In genomic region chr7:36079446-36080025, GRCh38 we compare ENCODE assay signal across 1 cellular context.
TF ChIP-seq lines count a peak whose summit lies in the region.

No MANE protein-coding gene starts in this region.

TF ChIP-seq in A549, 52 proteins besides CTCF, POLR2A, EP300 and RAD21:
- TF ChIP-seq CHD4 (IDR thresholded peaks at IDR 0.05; ENCODE audit: borderline replicate concordance), result no peak
- no peak for TF ChIP-seq TFCP2L1 (CRISPR knock-in tag; IDR thresholded peaks at IDR 0.05)
- no peak for TF ChIP-seq HOXB5 (CRISPR knock-in tag; IDR thresholded peaks at IDR 0.05)
- no peak for TF ChIP-seq RCOR1 (IDR thresholded peaks at IDR 0.05; ENCODE audit: low read depth, low read length)
- no peak for TF ChIP-seq HEYL (CRISPR knock-in tag; IDR thresholded peaks at IDR 0.05)
- TF ChIP-seq ZFP36 (IDR thresholded peaks at IDR 0.05; ENCODE audit: borderline replicate concordance, partially characterized antibody), result no peak
- no peak for TF ChIP-seq GATA3 (IDR thresholded peaks at IDR 0.05; ENCODE audit: borderline replicate concordance)
- TF ChIP-seq KDM5A (IDR thresholded peaks at IDR 0.05), result no peak
- TF ChIP-seq MYC (IDR thresholded peaks at IDR 0.05; ENCODE audit: borderline replicate concordance, low read length), result no peak
- no peak for TF ChIP-seq RFX5 (IDR thresholded peaks at IDR 0.05)
- TF ChIP-seq FOSB (CRISPR knock-in tag; IDR thresholded peaks at IDR 0.05), result no peak
- TF ChIP-seq BCL3 (IDR thresholded peaks at IDR 0.05), result no peak
- no peak for TF ChIP-seq CEBPB (IDR thresholded peaks at IDR 0.05)
- no peak for TF ChIP-seq CHD2 (IDR thresholded peaks at IDR 0.05; ENCODE audit: low read length, partially characterized antibody)
TF ChIP-seq in A549: peak in this region for 0.
